Comparison of ENCODE assay signal across 9 cellular contexts in genomic region chr19:19531951-19532805, GRCh38. TPM values are rescaled to one million over a fixed set of nuclear protein-coding genes. Genes with fewer than 3 reads are reported as not detected.
DNase-seq lines count a peak whose midpoint lies in the region; ATAC-seq, FAIRE-seq and TF ChIP-seq lines count a peak whose summit lies in the region.
"Had no signal": no experiment of that assay in that cellular context is flagged by ENCODE, and none has a peak within 500 bp of the region (broad histone marks: within the 10 kb centered on the region; RNA-seq: fewer than 3 reads in every experiment).

No MANE protein-coding gene starts in this region.

- H3K9me3 ChIP-seq in ovary (no peaks in the 10 kb centered on the region), testis (no peaks in the 10 kb centered on the region)

- H3K27ac ChIP-seq in ovary (no peak overlapping the region), testis (no peak overlapping the region)

- no peak for ATAC-seq in GM21447 (IDR thresholded peaks at IDR 0.05; ENCODE audit: unreplicated experiment)

- FAIRE-seq in HTR-8/SVneo (lab: Jason Lieb, UNC) (peak; percentile 65), frontal cortex (lab: Jason Lieb, UNC) (no peak)
- FAIRE-seq: TTC549 had no signal

- intact Hi-C loops in ovary (cut with DNase I): loop anchor here (1.0 to 5.0 kb wide), 6 partner anchors 110 to 427 kb away; partner anchors contain the start of gene GMIP (in 3 of the 4)
- intact Hi-C loops in testis (cut with DNase I; ENCODE audit: low total_unique reads): loop anchor here (5.0 kb wide), 1 partner anchor 115 kb away; no protein-coding TSS in a partner anchor

- TF ChIP-seq EP300 in ovary (IDR thresholded peaks at IDR 0.05): no peak

- TF ChIP-seq CTCF in ovary (IDR thresholded peaks at IDR 0.05) (peak; percentile 92 to 94 (median 92)), testis (IDR thresholded peaks at IDR 0.05) (peak; percentile 84 to 97 (median 89))

- no peaks in the 10 kb centered on the region for H3K27me3 ChIP-seq in ovary
- no peaks in the 10 kb centered on the region for H3K27me3 ChIP-seq in testis

- H3K4me1 ChIP-seq in ovary (ENCODE audit: insufficient read depth) (no peaks in the 10 kb centered on the region), testis (peaks cover 10% of the 10 kb centered on the region)

- WGBS in ovary, 3 donors: 20 to 21% (median 20%) methylated on average over 48 of the region's 48 CpGs
- 32 to 51% methylated on average over 18 to 48 of the region's 48 CpGs for WGBS in testis, 2 donors

- H3K4me3 ChIP-seq in ovary (no peak overlapping the region), testis (no peak overlapping the region)

- DNase-seq in DMS114 treated with DMSO at 0.1 percent for 48 hours (lab: John Stamatoyannopoulos, UW; ENCODE audit: unreplicated experiment) (peak; percentile 49), HTR-8/SVneo (ENCODE audit: insufficient read length, low spot score) (peak; percentile 56), RPMI8226 (peak; percentile 82), frontal cortex (ENCODE audit: low spot score in 2 of 2) (peak; percentile 85 to 90), ovary (peak; percentile 76 to 93 (median 89)), testis (peak; percentile 90)
- peak; percentile 79 for DNase-seq in activated effector memory CD4-positive, alpha-beta T cell treated with Interleukin-2 at 50 U/mL for 16 hours

- no peaks in the 10 kb centered on the region for H3K36me3 ChIP-seq in ovary
- H3K36me3 ChIP-seq in testis (ENCODE audit: low read depth, missing control alignments): no peaks in the 10 kb centered on the region

- TF ChIP-seq POLR2A in ovary (IDR thresholded peaks at IDR 0.05) (no peak), testis (IDR thresholded peaks at IDR 0.05) (no peak)

RNA-seq across cellular contexts. Expression of gene YJEFN3, which starts 3.5 kb away (rescaled TPM):
- total RNA-seq in frontal cortex: 5.7 TPM
- 1 to 10 TPM; 2.0 to 5.0 (median 3.5) TPM for total RNA-seq in ovary
- polyA plus RNA-seq in ovary: 1 to 10 TPM; 2.9 TPM
- 10 to 100 TPM; 29.3 to 49.1 TPM for total RNA-seq in testis
- polyA plus RNA-seq in testis (ENCODE audit: insufficient read depth, low read depth, low replicate concordance): 24.2 TPM

RNA-seq across cellular contexts. Expression of gene CILP2, which starts 5.9 kb away (rescaled TPM):
- total RNA-seq in frontal cortex: 0.82 TPM
- 1 to 10 TPM in 4 of 7 donors, under 1 TPM in 3; 0.48 to 9.7 (median 1.1) TPM for total RNA-seq in ovary
- polyA plus RNA-seq in ovary: 1 to 10 TPM in 1 of 2 donors, under 1 TPM in 1; 0.28 to 1.0 TPM
- 1 to 10 TPM; 5.6 to 9.5 TPM for total RNA-seq in testis
- polyA plus RNA-seq in testis (ENCODE audit: insufficient read depth, low read depth, low replicate concordance): 10.0 TPM

RNA-seq across cellular contexts. Expression of gene NDUFA13, which starts 16.2 kb away (rescaled TPM):
- total RNA-seq in frontal cortex (86.8 TPM), ovary (100 to 1,000 TPM in 6 of 7 donors, 10 to 100 TPM in 1; 46.5 to 291 (median 212) TPM), testis (100 to 1,000 TPM; 210 to 283 TPM)
- polyA plus RNA-seq in ovary (100 to 1,000 TPM in 1 of 2 donors, 10 to 100 TPM in 1; 33.5 to 202 TPM), testis (ENCODE audit: insufficient read depth, low read depth, low replicate concordance) (260 TPM)

RNA-seq across cellular contexts. Expression of gene TSSK6, which starts 16.8 kb away (rescaled TPM):
- 2.4 TPM for total RNA-seq in frontal cortex
- 1 to 10 TPM in 3 of 7 donors, under 1 TPM in 4; 0.76 to 1.8 (median 0.95) TPM for total RNA-seq in ovary
- 1 to 10 TPM in 1 of 2 donors, not detected in 1; 2.5 TPM for polyA plus RNA-seq in ovary
- total RNA-seq in testis: 100 to 1,000 TPM; 117 to 722 TPM
- polyA plus RNA-seq in testis (ENCODE audit: insufficient read depth, low read depth, low replicate concordance): 125 TPM
